In the genomic region with DNA sequence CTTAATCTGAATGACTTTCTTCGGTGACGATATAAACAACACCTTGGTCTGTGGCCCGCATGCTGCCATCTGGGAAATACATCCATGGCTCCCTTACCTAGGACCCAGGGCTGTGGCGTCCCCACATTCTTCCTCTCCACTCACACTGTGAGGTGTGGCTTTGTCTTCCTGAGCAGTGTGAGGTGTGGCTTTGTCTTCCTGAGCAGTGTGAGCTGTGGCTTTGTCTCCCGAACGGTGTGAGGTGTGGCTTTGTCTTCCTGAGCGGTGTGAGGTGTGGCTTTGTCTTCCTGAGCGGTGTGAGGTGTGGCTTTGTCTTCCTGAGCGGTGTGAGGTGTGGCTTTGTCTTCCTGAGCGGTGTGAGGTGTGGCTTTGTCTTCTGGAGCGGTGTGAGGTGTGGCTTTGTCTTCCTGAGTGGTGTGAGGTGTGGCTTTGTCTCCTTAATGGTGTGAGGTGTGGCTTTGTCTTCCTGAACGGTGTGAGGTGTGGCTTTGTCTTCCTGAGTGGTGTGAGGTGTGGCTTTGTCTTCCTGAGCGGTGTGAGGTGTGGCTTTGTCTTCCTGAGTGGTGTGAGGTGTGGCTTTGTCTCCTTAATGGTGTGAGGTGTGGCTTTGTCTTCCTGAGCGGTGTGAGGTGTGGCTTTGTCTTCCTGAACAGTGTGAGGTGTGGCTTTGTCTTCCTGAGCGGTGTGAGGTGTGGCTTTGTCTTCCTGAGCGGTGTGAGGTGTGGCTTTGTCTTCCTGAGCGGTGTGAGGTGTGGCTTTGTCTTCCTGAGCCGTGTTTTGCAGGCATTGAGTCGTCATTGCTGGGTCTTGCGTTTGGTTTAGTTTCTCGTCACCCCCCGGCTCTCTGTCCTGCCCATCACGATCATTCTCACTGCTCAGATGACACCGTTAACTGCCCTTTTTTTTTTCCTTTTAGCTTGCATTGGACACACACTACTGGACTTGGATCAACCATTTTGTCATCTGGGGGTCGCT, we compare ENCODE assay signal across 8 cellular contexts.
DNase-seq lines count a peak whose midpoint lies in the region; ATAC-seq and TF ChIP-seq lines count a peak whose summit lies in the region.
"Not testable (repeated sequence)": the region's sequence is repeated elsewhere in the genome, so short reads cannot be mapped to it uniquely, and the experiment has no call there.

No MANE protein-coding gene starts in this region.

- DNase-seq in GM06990 (ENCODE audit: extremely low read depth, insufficient read length) (peak; percentile 74), naive B cell (peak; percentile 78)
- not testable (repeated sequence) for DNase-seq in RWPE1 (ENCODE audit: low spot score); activated T-cell treated with anti-CD3 and anti-CD28 coated beads, Interleukin-2, amount 50 U/mL, for 4 hours
- peak; percentile 11 to 37 (median 28) for DNase-seq in effector memory CD4-positive, alpha-beta T cell
- peak; percentile 69 to 73 for DNase-seq in stimulated activated naive CD8-positive, alpha-beta T cell treated with anti-CD3 and anti-CD28 coated beads, Interleukin-15, amount 100 ng/mL, for 72 hours

- not testable (repeated sequence) for H3K9me3 ChIP-seq in effector memory CD4-positive, alpha-beta T cell (ENCODE audit: control insufficient read depth, low read length)

- not testable (repeated sequence) for H3K9me3 Mint-ChIP-seq in activated T-cell treated with anti-CD3 and anti-CD28 coated beads, Interleukin-2, amount 50 U/mL, for 4 hours; naive B cell; stimulated activated naive CD8-positive, alpha-beta T cell treated with anti-CD3 and anti-CD28 coated beads, Interleukin-15, amount 100 ng/mL, for 72 hours

- not testable (repeated sequence) for H3K27me3 Mint-ChIP-seq in activated T-cell treated with anti-CD3 and anti-CD28 coated beads, Interleukin-2, amount 50 U/mL, for 4 hours (ENCODE audit: low read depth); naive B cell; stimulated activated naive CD8-positive, alpha-beta T cell treated with anti-CD3 and anti-CD28 coated beads, Interleukin-15, amount 100 ng/mL, for 72 hours

- CTCF ChIA-PET in RWPE1 (lab: Yijun Ruan, JAX): interaction anchor here (0.8 kb wide), 1 partner anchor 13 kb away, joined by 4 read pairs; no protein-coding TSS in a partner anchor

- TF ChIP-seq CTCF in GM06990 (IDR thresholded peaks at IDR 0.05; ENCODE audit: insufficient read depth, low read length, poor library complexity, severe bottlenecking); RWPE1 (conservative IDR thresholded peaks at IDR 0.05; ENCODE audit: low read depth): not testable (repeated sequence)

- H3K4me3 Mint-ChIP-seq in activated T-cell treated with anti-CD3 and anti-CD28 coated beads, Interleukin-2, amount 50 U/mL, for 4 hours: not testable (repeated sequence)
- peak overlapping the region; percentile 80 to 93 (median 88) for H3K4me3 Mint-ChIP-seq in naive B cell
- H3K4me3 Mint-ChIP-seq in stimulated activated naive CD8-positive, alpha-beta T cell treated with anti-CD3 and anti-CD28 coated beads, Interleukin-15, amount 100 ng/mL, for 72 hours: peak overlapping the region; percentile 24 to 64

- peaks cover 13% of the 10 kb centered on the region for H3K4me1 Mint-ChIP-seq in activated T-cell treated with anti-CD3 and anti-CD28 coated beads, Interleukin-2, amount 50 U/mL, for 4 hours (ENCODE audit: low read depth)
- peaks cover 34 to 51% (median 47%) of the 10 kb centered on the region in 3 donors for H3K4me1 Mint-ChIP-seq in naive B cell
- H3K4me1 Mint-ChIP-seq in stimulated activated naive CD8-positive, alpha-beta T cell treated with anti-CD3 and anti-CD28 coated beads, Interleukin-15, amount 100 ng/mL, for 72 hours: peaks cover 32% of the 10 kb centered on the region

- H3K4me3 ChIP-seq in GM06990 (replicated peaks; ENCODE audit: low read depth, low read length): peak overlapping the region; percentile 52
- H3K4me3 ChIP-seq in effector memory CD4-positive, alpha-beta T cell (ENCODE audit: insufficient read depth, low read depth, low read length, poor library complexity, severe bottlenecking): not testable (repeated sequence)

- H3K27ac Mint-ChIP-seq in naive B cell: peak overlapping the region; percentile 89 to 99 (median 97)
- H3K27ac Mint-ChIP-seq in stimulated activated naive CD8-positive, alpha-beta T cell treated with anti-CD3 and anti-CD28 coated beads, Interleukin-15, amount 100 ng/mL, for 72 hours: peak overlapping the region; percentile 81 to 85

- H3K36me3 Mint-ChIP-seq in activated T-cell treated with anti-CD3 and anti-CD28 coated beads, Interleukin-2, amount 50 U/mL, for 4 hours (ENCODE audit: insufficient read depth): peaks cover 34% of the 10 kb centered on the region
- H3K36me3 Mint-ChIP-seq in naive B cell: peaks cover 0 to 12% of the 10 kb centered on the region in 2 donors

- not testable (repeated sequence) for H3K27me3 ChIP-seq in GM06990 (replicated peaks; ENCODE audit: control insufficient read depth, insufficient read depth, low read length); effector memory CD4-positive, alpha-beta T cell (replicated peaks; ENCODE audit: control insufficient read depth, insufficient read depth, low read length, poor library complexity, severe bottlenecking)

- POLR2A ChIA-PET in RWPE1 (lab: Yijun Ruan, JAX; ENCODE audit: low non-redundant PET): not testable (repeated sequence)

- H3K4me1 ChIP-seq in effector memory CD4-positive, alpha-beta T cell (ENCODE audit: control insufficient read depth, insufficient read depth, low read length, poor library complexity, severe bottlenecking): not testable (repeated sequence)

- peak overlapping the region; percentile 1; the same call in 1 of the 2 replicates for H3K27ac ChIP-seq in RWPE1
- not testable (repeated sequence) for H3K27ac ChIP-seq in effector memory CD4-positive, alpha-beta T cell (ENCODE audit: insufficient read depth, low read length, poor library complexity, severe bottlenecking)

- peak; percentile 48 for ATAC-seq in GM21447 (IDR thresholded peaks at IDR 0.05; ENCODE audit: unreplicated experiment)
- ATAC-seq in HG03460 (IDR thresholded peaks at IDR 0.05; ENCODE audit: unreplicated experiment): peak; percentile 46
- peak; percentile 23 to 46 for ATAC-seq in activated T-cell treated with anti-CD3 and anti-CD28 coated beads, Interleukin-2, amount 50 U/mL, for 4 hours
- ATAC-seq in naive B cell (ENCODE audit: low read depth in 2 of 2): peak; percentile 75 to 78
- ATAC-seq in stimulated activated naive CD8-positive, alpha-beta T cell treated with anti-CD3 and anti-CD28 coated beads, Interleukin-15, amount 100 ng/mL, for 72 hours: peak; percentile 81

- H3K36me3 ChIP-seq in GM06990 (ENCODE audit: control insufficient read depth, insufficient read depth, low read length): peaks cover 25% of the 10 kb centered on the region
- H3K36me3 ChIP-seq in effector memory CD4-positive, alpha-beta T cell (ENCODE audit: control insufficient read depth, insufficient read depth, low read length): not testable (repeated sequence)
